Comparison of ENCODE assay signal across 1 cellular context in genomic region chr12:31118347-31118830, GRCh38.
TF ChIP-seq lines count a peak whose summit lies in the region.

No MANE protein-coding gene starts in this region.

TF ChIP-seq in HEK293, 187 proteins besides CTCF, POLR2A, EP300 and RAD21 (continued from another document and continues in another):
- TF ChIP-seq PBX3 (CRISPR knock-in tag; IDR thresholded peaks at IDR 0.05) (no peak), ZNF776 (tag by site-specific recombination; IDR thresholded peaks at IDR 0.05; ENCODE audit: borderline replicate concordance) (no peak), ZNF830 (tag by site-specific recombination; IDR thresholded peaks at IDR 0.05; ENCODE audit: low read depth) (no peak), FEZF1 (tag by site-specific recombination; IDR thresholded peaks at IDR 0.05) (no peak), ZNF324 (tag by site-specific recombination; IDR thresholded peaks at IDR 0.05) (no peak), RBAK (tag by site-specific recombination; IDR thresholded peaks at IDR 0.05) (no peak), BCL11B (tag by site-specific recombination; IDR thresholded peaks at IDR 0.05; ENCODE audit: low read depth) (peak; percentile 43; the same call in 1 of the 2 replicates), REPIN1 (tag by site-specific recombination; IDR thresholded peaks at IDR 0.05; ENCODE audit: low read depth) (no peak), ZNF510 (tag by site-specific recombination; IDR thresholded peaks at IDR 0.05; ENCODE audit: insufficient replicate concordance) (no peak), SP7 (tag by site-specific recombination; IDR thresholded peaks at IDR 0.05) (peak; percentile 52; the same call in 1 of the 2 replicates), ZNF837 (tag by site-specific recombination; IDR thresholded peaks at IDR 0.05) (no peak), ZNF530 (tag by site-specific recombination; IDR thresholded peaks at IDR 0.05; ENCODE audit: low read depth) (no peak), ZBTB17 (tag by site-specific recombination; IDR thresholded peaks at IDR 0.05) (no peak), ZNF768 (tag by site-specific recombination; IDR thresholded peaks at IDR 0.05) (no peak), ZSCAN30 (tag by site-specific recombination; IDR thresholded peaks at IDR 0.05) (0 out of 2 replicates have a peak, but pooled peaks have one; percentile 19), ZNF132 (tag by site-specific recombination; IDR thresholded peaks at IDR 0.05; ENCODE audit: borderline replicate concordance) (no peak), ZNF148 (tag by site-specific recombination; IDR thresholded peaks at IDR 0.05; ENCODE audit: borderline replicate concordance) (no peak), ZNF654 (tag by site-specific recombination; IDR thresholded peaks at IDR 0.05; ENCODE audit: low read depth) (no peak), ZNF292 (tag by site-specific recombination; IDR thresholded peaks at IDR 0.05; ENCODE audit: borderline replicate concordance, low read depth) (no peak), ZBTB11 (tag by site-specific recombination; conservative IDR thresholded peaks at IDR 0.05; ENCODE audit: low read depth) (no peak), GLIS2 (tag by site-specific recombination; IDR thresholded peaks at IDR 0.05) (peak; percentile 90), ZNF335 (tag by site-specific recombination; conservative IDR thresholded peaks at IDR 0.05) (no peak), ZNF16 (tag by site-specific recombination; IDR thresholded peaks at IDR 0.05; ENCODE audit: low read depth) (no peak), ZNF404 (tag by site-specific recombination; IDR thresholded peaks at IDR 0.05) (no peak), SETDB1 (IDR thresholded peaks at IDR 0.05; ENCODE audit: insufficient read length, low read length) (no peak), IKZF3 (tag by site-specific recombination; IDR thresholded peaks at IDR 0.05) (no peak), ZIC2 (tag by site-specific recombination; IDR thresholded peaks at IDR 0.05) (peak; percentile 82), ZNF121 (tag by site-specific recombination; IDR thresholded peaks at IDR 0.05) (no peak), ZNF302 (tag by site-specific recombination; IDR thresholded peaks at IDR 0.05; ENCODE audit: low read depth) (no peak), ZNF423 (tag by site-specific recombination; IDR thresholded peaks at IDR 0.05) (peak; percentile 97), OVOL3 (tag by site-specific recombination; IDR thresholded peaks at IDR 0.05) (no peak), ZNF529 (tag by site-specific recombination; IDR thresholded peaks at IDR 0.05; ENCODE audit: insufficient replicate concordance) (no peak), ZNF341 (tag by site-specific recombination; IDR thresholded peaks at IDR 0.05; ENCODE audit: low read depth) (peak; percentile 98), ZNF248 (tag by site-specific recombination; IDR thresholded peaks at IDR 0.05) (no peak), ZNF473 (tag by site-specific recombination; IDR thresholded peaks at IDR 0.05) (no peak), ZNF23 (tag by site-specific recombination; IDR thresholded peaks at IDR 0.05; ENCODE audit: borderline replicate concordance) (no peak), EGR2 (tag by site-specific recombination; IDR thresholded peaks at IDR 0.05; ENCODE audit: low read depth) (peak; percentile 65), SP2 (tag by site-specific recombination; IDR thresholded peaks at IDR 0.05) (peak; percentile 77), YY2 (tag by site-specific recombination; IDR thresholded peaks at IDR 0.05) (no peak), ZNF777 (tag by site-specific recombination; IDR thresholded peaks at IDR 0.05; ENCODE audit: borderline replicate concordance) (no peak)
- TF ChIP-seq, protein P1, sequence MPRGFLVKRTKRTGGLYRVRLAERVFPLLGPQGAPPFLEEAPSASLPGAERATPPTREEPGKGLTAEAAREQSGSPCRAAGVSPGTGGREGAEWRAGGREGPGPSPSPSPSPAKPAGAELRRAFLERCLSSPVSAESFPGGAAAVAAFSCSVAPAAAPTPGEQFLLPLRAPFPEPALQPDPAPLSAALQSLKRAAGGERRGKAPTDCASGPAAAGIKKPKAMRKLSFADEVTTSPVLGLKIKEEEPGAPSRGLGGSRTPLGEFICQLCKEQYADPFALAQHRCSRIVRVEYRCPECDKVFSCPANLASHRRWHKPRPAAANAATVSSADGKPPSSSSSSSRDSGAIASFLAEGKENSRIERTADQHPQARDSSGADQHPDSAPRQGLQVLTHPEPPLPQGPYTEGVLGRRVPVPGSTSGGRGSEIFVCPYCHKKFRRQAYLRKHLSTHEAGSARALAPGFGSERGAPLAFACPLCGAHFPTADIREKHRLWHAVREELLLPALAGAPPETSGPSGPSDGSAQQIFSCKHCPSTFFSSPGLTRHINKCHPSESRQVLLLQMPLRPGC (tag by site-specific recombination; IDR thresholded peaks at IDR 0.05), result no peak
- TF ChIP-seq, protein P2, sequence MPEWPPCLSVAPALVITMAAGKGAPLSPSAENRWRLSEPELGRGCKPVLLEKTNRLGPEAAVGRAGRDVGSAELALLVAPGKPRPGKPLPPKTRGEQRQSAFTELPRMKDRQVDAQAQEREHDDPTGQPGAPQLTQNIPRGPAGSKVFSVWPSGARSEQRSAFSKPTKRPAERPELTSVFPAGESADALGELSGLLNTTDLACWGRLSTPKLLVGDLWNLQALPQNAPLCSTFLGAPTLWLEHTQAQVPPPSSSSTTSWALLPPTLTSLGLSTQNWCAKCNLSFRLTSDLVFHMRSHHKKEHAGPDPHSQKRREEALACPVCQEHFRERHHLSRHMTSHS (tag by site-specific recombination; IDR thresholded peaks at IDR 0.05), result no peak
- TF ChIP-seq, protein P3, sequence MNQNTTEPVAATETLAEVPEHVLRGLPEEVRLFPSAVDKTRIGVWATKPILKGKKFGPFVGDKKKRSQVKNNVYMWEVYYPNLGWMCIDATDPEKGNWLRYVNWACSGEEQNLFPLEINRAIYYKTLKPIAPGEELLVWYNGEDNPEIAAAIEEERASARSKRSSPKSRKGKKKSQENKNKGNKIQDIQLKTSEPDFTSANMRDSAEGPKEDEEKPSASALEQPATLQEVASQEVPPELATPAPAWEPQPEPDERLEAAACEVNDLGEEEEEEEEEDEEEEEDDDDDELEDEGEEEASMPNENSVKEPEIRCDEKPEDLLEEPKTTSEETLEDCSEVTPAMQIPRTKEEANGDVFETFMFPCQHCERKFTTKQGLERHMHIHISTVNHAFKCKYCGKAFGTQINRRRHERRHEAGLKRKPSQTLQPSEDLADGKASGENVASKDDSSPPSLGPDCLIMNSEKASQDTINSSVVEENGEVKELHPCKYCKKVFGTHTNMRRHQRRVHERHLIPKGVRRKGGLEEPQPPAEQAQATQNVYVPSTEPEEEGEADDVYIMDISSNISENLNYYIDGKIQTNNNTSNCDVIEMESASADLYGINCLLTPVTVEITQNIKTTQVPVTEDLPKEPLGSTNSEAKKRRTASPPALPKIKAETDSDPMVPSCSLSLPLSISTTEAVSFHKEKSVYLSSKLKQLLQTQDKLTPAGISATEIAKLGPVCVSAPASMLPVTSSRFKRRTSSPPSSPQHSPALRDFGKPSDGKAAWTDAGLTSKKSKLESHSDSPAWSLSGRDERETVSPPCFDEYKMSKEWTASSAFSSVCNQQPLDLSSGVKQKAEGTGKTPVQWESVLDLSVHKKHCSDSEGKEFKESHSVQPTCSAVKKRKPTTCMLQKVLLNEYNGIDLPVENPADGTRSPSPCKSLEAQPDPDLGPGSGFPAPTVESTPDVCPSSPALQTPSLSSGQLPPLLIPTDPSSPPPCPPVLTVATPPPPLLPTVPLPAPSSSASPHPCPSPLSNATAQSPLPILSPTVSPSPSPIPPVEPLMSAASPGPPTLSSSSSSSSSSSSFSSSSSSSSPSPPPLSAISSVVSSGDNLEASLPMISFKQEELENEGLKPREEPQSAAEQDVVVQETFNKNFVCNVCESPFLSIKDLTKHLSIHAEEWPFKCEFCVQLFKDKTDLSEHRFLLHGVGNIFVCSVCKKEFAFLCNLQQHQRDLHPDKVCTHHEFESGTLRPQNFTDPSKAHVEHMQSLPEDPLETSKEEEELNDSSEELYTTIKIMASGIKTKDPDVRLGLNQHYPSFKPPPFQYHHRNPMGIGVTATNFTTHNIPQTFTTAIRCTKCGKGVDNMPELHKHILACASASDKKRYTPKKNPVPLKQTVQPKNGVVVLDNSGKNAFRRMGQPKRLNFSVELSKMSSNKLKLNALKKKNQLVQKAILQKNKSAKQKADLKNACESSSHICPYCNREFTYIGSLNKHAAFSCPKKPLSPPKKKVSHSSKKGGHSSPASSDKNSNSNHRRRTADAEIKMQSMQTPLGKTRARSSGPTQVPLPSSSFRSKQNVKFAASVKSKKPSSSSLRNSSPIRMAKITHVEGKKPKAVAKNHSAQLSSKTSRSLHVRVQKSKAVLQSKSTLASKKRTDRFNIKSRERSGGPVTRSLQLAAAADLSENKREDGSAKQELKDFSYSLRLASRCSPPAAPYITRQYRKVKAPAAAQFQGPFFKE (tag by site-specific recombination; IDR thresholded peaks at IDR 0.05; ENCODE audit: borderline replicate concordance), result no peak
- TF ChIP-seq, protein P4, sequence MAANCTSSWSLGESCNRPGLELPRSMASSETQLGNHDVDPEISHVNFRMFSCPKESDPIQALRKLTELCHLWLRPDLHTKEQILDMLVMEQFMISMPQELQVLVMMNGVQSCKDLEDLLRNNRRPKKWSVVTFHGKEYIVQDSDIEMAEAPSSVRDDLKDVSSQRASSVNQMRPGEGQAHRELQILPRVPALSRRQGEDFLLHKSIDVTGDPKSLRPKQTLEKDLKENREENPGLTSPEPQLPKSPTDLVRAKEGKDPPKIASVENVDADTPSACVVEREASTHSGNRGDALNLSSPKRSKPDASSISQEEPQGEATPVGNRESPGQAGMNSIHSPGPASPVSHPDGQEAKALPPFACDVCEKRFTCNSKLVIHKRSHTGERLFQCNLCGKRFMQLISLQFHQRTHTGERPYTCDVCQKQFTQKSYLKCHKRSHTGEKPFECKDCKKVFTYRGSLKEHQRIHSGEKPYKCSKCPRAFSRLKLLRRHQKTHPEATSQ (tag by site-specific recombination; IDR thresholded peaks at IDR 0.05), result no peak
- TF ChIP-seq, protein P5, sequence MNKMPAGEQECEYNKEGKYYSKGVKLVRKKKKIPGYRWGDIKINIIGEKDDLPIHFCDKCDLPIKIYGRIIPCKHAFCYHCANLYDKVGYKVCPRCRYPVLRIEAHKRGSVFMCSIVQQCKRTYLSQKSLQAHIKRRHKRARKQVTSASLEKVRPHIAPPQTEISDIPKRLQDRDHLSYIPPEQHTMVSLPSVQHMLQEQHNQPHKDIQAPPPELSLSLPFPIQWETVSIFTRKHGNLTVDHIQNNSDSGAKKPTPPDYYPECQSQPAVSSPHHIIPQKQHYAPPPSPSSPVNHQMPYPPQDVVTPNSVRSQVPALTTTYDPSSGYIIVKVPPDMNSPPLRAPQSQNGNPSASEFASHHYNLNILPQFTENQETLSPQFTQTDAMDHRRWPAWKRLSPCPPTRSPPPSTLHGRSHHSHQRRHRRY (tag by site-specific recombination; IDR thresholded peaks at IDR 0.05), result no peak
